In genomic region chr13:32351042-32351441, GRCh38 we compare ENCODE assay signal across 18 cellular contexts. TPM values are rescaled to one million over a fixed set of nuclear protein-coding genes. Genes with fewer than 3 reads are reported as not detected.
"Had no signal": no experiment of that assay in that cellular context is flagged by ENCODE, and none has a peak within 500 bp of the region (broad histone marks: within the 10 kb centered on the region; RNA-seq: fewer than 3 reads in every experiment).

No MANE protein-coding gene starts in this region.

RNA-seq across cellular contexts. Expression of gene ZAR1L, which starts 35.9 kb away (rescaled TPM):
- total RNA-seq: naive thymus-derived CD4-positive, alpha-beta T cell; omental fat pad; osteocyte; pancreas; posterior vena cava; prostate gland; pulmonary artery endothelial cell; right atrium auricular region; sciatic nerve; smooth muscle cell; spleen; stomach; subcutaneous adipose tissue; temporal lobe; transverse colon; upper lobe of left lung; ureter; vagina had no signal
- polyA plus RNA-seq: naive thymus-derived CD4-positive, alpha-beta T cell; pancreas; smooth muscle cell; stomach had no signal
